ENCODE assay signal across 16 cellular contexts in the genomic region with DNA sequence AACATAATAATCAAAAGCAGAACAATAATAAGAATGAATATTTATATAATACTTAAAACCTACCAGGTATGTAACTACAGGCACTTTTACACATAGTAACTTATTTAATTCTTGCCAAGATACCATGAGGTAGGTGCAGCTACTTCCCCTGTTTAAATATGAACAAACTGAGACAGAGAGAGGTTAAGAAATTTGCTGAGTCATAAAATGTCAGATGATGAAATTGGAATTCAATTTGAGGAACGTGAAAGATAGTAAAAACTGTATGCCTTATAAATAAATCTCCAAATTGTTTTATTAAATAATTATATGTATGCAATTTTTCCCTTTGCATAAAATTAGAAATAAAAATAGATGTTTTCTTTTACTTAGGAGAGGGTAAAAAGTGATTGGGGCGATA.
"Had no signal": no experiment of that assay in that cellular context is flagged by ENCODE, and none has a peak within 500 bp of the region (broad histone marks: within the 10 kb centered on the region; RNA-seq: fewer than 3 reads in every experiment).

No MANE protein-coding gene starts in this region.

- H3K4me1 Mint-ChIP-seq: nephron; stimulated activated naive B cell treated with anti-CD40 and anti-IgM and Interleukin-4, amounts not matched to agents 10 μg/mL and 1 μg/mL and 100 μg/mL, for 72 hours had no signal

- H3K36me3 Mint-ChIP-seq: activated naive CD4-positive, alpha-beta T cell treated with anti-CD3 and anti-CD28 coated beads, Interleukin-2, amount 50 U/mL, for 72 hours; stimulated activated naive B cell treated with anti-CD40 and anti-IgM and Interleukin-4, amounts not matched to agents 10 μg/mL and 1 μg/mL and 100 μg/mL, for 72 hours had no signal

- H3K4me3 ChIP-seq: esophagus muscularis mucosa, gastroesophageal sphincter, hepatocyte, sigmoid colon had no signal

- H3K27me3 Mint-ChIP-seq: stimulated activated naive B cell treated with anti-CD40 and anti-IgM and Interleukin-4, amounts not matched to agents 10 μg/mL and 1 μg/mL and 100 μg/mL, for 72 hours had no signal

- H3K27ac Mint-ChIP-seq: activated naive CD4-positive, alpha-beta T cell treated with anti-CD3 and anti-CD28 coated beads, Interleukin-2, amount 50 U/mL, for 72 hours; nephron; stimulated activated naive B cell treated with anti-CD40 and anti-IgM and Interleukin-4, amounts not matched to agents 10 μg/mL and 1 μg/mL and 100 μg/mL, for 72 hours; T-helper 1 cell treated with Interleukin-12 subunit alpha and Interleukin-12 subunit beta and Interleukin-4 antibody, amounts not matched to agents 30 μg/mL and 1 μg/mL, for 36 hours had no signal

- DNase-seq: activated effector memory CD4-positive, alpha-beta T cell treated with Interleukin-2 at 50 U/mL for 16 hours; activated T-cell treated with anti-CD3 and anti-CD28 coated beads, Interleukin-2, amount 50 U/mL, for 1 hour; anterior cingulate cortex; mesendoderm; occipital lobe; sigmoid colon; stimulated activated CD4-positive, alpha-beta T cell treated with anti-CD3 and anti-CD28 coated beads, Interleukin-2, amount 100 ng/mL, for 24 hours; stimulated activated naive B cell treated with anti-CD40 and anti-IgM and Interleukin-4, amounts not matched to agents 10 μg/mL and 1 μg/mL and 100 μg/mL, for 72 hours; substantia nigra; trophoblast cell had no signal

- H3K4me3 Mint-ChIP-seq: nephron; stimulated activated naive B cell treated with anti-CD40 and anti-IgM and Interleukin-4, amounts not matched to agents 10 μg/mL and 1 μg/mL and 100 μg/mL, for 72 hours; T-helper 1 cell treated with Interleukin-12 subunit alpha and Interleukin-12 subunit beta and Interleukin-4 antibody, amounts not matched to agents 30 μg/mL and 1 μg/mL, for 36 hours had no signal
